Comparison of ENCODE assay signal across 12 cellular contexts in genomic region chr10:15293862-15294835, GRCh38.
DNase-seq lines count a peak whose midpoint lies in the region; ATAC-seq and TF ChIP-seq lines count a peak whose summit lies in the region.
"Had no signal": no experiment of that assay in that cellular context is flagged by ENCODE, and none has a peak within 500 bp of the region (broad histone marks: within the 10 kb centered on the region; RNA-seq: fewer than 3 reads in every experiment).

No MANE protein-coding gene starts in this region.

- intact Hi-C loops in right cardiac atrium (cut with DNase I), result no loop called here

- no peaks in the 10 kb centered on the region for H3K27me3 ChIP-seq in right cardiac atrium (ENCODE audit: control insufficient read depth, insufficient read depth)
- no peaks in the 10 kb centered on the region for H3K27me3 ChIP-seq in brain microvascular endothelial cell (replicated peaks)
- H3K27me3 ChIP-seq: right lobe of liver had no signal

- TF ChIP-seq CTCF in HEK293 (tag by site-specific recombination; IDR thresholded peaks at IDR 0.05), result no peak
- no peak for TF ChIP-seq CTCF in astrocyte of the cerebellum (IDR thresholded peaks at IDR 0.05; ENCODE audit: low read depth, low read length, missing control alignments)
- no peak for TF ChIP-seq CTCF in brain microvascular endothelial cell (IDR thresholded peaks at IDR 0.05; ENCODE audit: low read depth, low read length, missing control alignments)

- DNase-seq in astrocyte of the cerebellum (ENCODE audit: low read depth) (peak; percentile 53), right cardiac atrium (peak in 2 of 3 donors; percentile 30 to 56), brain microvascular endothelial cell (no peak), NCI-H524 (lab: John Stamatoyannopoulos, UW) (no peak)
- no peak for DNase-seq in stimulated activated CD4-positive, alpha-beta T cell treated with anti-CD3 and anti-CD28 coated beads, Interleukin-4, amount 100 ng/mL, for 1 hour
- DNase-seq: activated CD4-positive, alpha-beta T cell treated with anti-CD3 and anti-CD28 coated beads for 4 hours; activated effector memory CD4-positive, alpha-beta T cell treated with Interleukin-2 at 50 U/mL for 16 hours; effector CD8-positive, alpha-beta T cell; right lobe of liver had no signal

- CTCF ChIA-PET in HEK293 (lab: Yijun Ruan, JAX), result interaction anchor here (1.1 kb wide), 1 partner anchor 109 kb away, joined by 3 read pairs; no protein-coding TSS in a partner anchor

- ATAC-seq in right cardiac atrium, result peak; percentile 67 to 70

- POLR2A ChIA-PET in HEK293 (lab: Yijun Ruan, JAX), result no interaction called here

- in situ Hi-C loops in astrocyte of the cerebellum (cut with HindIII; ENCODE audit: low sequenced_read_pairs), result no loop called here
- in situ Hi-C loops in brain microvascular endothelial cell (cut with HindIII; ENCODE audit: low pct_ligation_motif_present, low sequenced_read_pairs), result no loop called here

- H3K9me3 ChIP-seq in HEK293 (ENCODE audit: control insufficient read depth, insufficient read depth, low read depth, low read length), result no peaks in the 10 kb centered on the region
- H3K9me3 ChIP-seq in right cardiac atrium (ENCODE audit: control insufficient read depth, low read length), result no peaks in the 10 kb centered on the region
- H3K9me3 ChIP-seq: right lobe of liver had no signal

- H3K27ac ChIP-seq in HEK293 (ENCODE audit: extremely low read depth, low read depth, low read length) (no peak overlapping the region), right cardiac atrium (ENCODE audit: low read length) (no peak overlapping the region), temporal lobe (ENCODE audit: low read depth, low read length) (peak overlapping the region; percentile 83), brain microvascular endothelial cell (no peak overlapping the region)
- H3K27ac ChIP-seq: right lobe of liver, RWPE1 had no signal

- H3K4me1 ChIP-seq in HEK293 (ENCODE audit: control insufficient read depth, insufficient read depth, low read length) (no peaks in the 10 kb centered on the region; the same call in 1 of the 2 replicates), right cardiac atrium (ENCODE audit: control insufficient read depth, insufficient read depth, low read length) (peaks cover 3% of the 10 kb centered on the region)
- H3K4me1 ChIP-seq: right lobe of liver had no signal

- no peak overlapping the region for H3K4me3 ChIP-seq in HEK293 (ENCODE audit: low read depth, low read length)
- no peak overlapping the region for H3K4me3 ChIP-seq in astrocyte of the cerebellum (ENCODE audit: low read depth, low read length)
- H3K4me3 ChIP-seq in right cardiac atrium (ENCODE audit: low read length), result no peak overlapping the region
- no peak overlapping the region for H3K4me3 ChIP-seq in brain microvascular endothelial cell (ENCODE audit: low read depth, low read length)
- H3K4me3 ChIP-seq: right lobe of liver had no signal

- no peaks in the 10 kb centered on the region for H3K36me3 ChIP-seq in HEK293 (ENCODE audit: control insufficient read depth in 2 of 2, insufficient read depth in 1 of 2, low read length in 2 of 2)
- no peaks in the 10 kb centered on the region for H3K36me3 ChIP-seq in brain microvascular endothelial cell (replicated peaks)
- H3K36me3 ChIP-seq: right lobe of liver had no signal

- WGBS in right cardiac atrium, result 51% methylated on average over 13 of the region's 13 CpGs

TF ChIP-seq in HEK293, 187 proteins besides CTCF, POLR2A, EP300 and RAD21:
- TF ChIP-seq ZNF335 (tag by site-specific recombination; conservative IDR thresholded peaks at IDR 0.05) (no peak), ZNF629 (tag by site-specific recombination; IDR thresholded peaks at IDR 0.05) (no peak), ZNF202 (tag by site-specific recombination; IDR thresholded peaks at IDR 0.05; ENCODE audit: borderline replicate concordance) (no peak), ZNF324 (tag by site-specific recombination; IDR thresholded peaks at IDR 0.05) (no peak), ZNF341 (tag by site-specific recombination; IDR thresholded peaks at IDR 0.05; ENCODE audit: low read depth) (peak; percentile 39; the same call in 1 of the 2 replicates), ZNF248 (tag by site-specific recombination; IDR thresholded peaks at IDR 0.05) (no peak), OVOL3 (tag by site-specific recombination; IDR thresholded peaks at IDR 0.05) (no peak), ZNF670 (tag by site-specific recombination; IDR thresholded peaks at IDR 0.05; ENCODE audit: low read depth) (no peak)

Comparison
In these comparisons a context has a peak if more than half of its experiments do, and no peak if none do; other contexts are left out.
1. DNase-seq: peak in astrocyte of the cerebellum (single experiment) and right cardiac atrium (2 of 3); none in brain microvascular endothelial cell (single experiment), NCI-H524 (0 of 2) and stimulated activated CD4-positive, alpha-beta T cell treated with anti-CD3 and anti-CD28 coated beads, Interleukin-4, amount 100 ng/mL, for 1 hour (single experiment).